11 cellular contexts compared by ENCODE assay signal in genomic region chr2:15732341-15733077, GRCh38.
DNase-seq lines count a peak whose midpoint lies in the region; ATAC-seq, FAIRE-seq and TF ChIP-seq lines count a peak whose summit lies in the region.
"Had no signal": no experiment of that assay in that cellular context is flagged by ENCODE, and none has a peak within 500 bp of the region (broad histone marks: within the 10 kb centered on the region; RNA-seq: fewer than 3 reads in every experiment).

No MANE protein-coding gene starts in this region.

- no peaks in the 10 kb centered on the region for H3K9me3 ChIP-seq in HEK293 (ENCODE audit: control insufficient read depth, insufficient read depth, low read depth, low read length)

- DNase-seq in myocyte (ENCODE audit: low read depth) (peak; percentile 36), RCC 7860 (ENCODE audit: low spot score) (no peak), AG08395 (ENCODE audit: low spot score) (no peak), T-helper 2 cell (no peak), hepatic stellate cell (ENCODE audit: low spot score) (no peak)

- peaks cover 17% of the 10 kb centered on the region for H3K4me1 ChIP-seq in HEK293 (ENCODE audit: control insufficient read depth, insufficient read depth, low read length)

- TF ChIP-seq CTCF in HEK293 (tag by site-specific recombination; IDR thresholded peaks at IDR 0.05): no peak

- POLR2A ChIA-PET in HEK293 (lab: Yijun Ruan, JAX): no interaction called here

- no peak overlapping the region for H3K4me3 ChIP-seq in HEK293 (ENCODE audit: low read depth, low read length)
- H3K4me3 ChIP-seq: lung had no signal

- ATAC-seq in GM18870 (IDR thresholded peaks at IDR 0.05; ENCODE audit: unreplicated experiment) (peak; percentile 94), HG03520 (IDR thresholded peaks at IDR 0.05; ENCODE audit: unreplicated experiment) (peak; percentile 97)

- FAIRE-seq in RCC 7860 (lab: Jason Lieb, UNC): no peak
- FAIRE-seq: endothelial cell of umbilical vein, urothelium cell line had no signal

- no peaks in the 10 kb centered on the region for H3K36me3 ChIP-seq in HEK293 (ENCODE audit: control insufficient read depth in 2 of 2, insufficient read depth in 1 of 2, low read length in 2 of 2)

- H3K27ac ChIP-seq in HEK293 (ENCODE audit: extremely low read depth, low read depth, low read length): no peak overlapping the region

- CTCF ChIA-PET in HEK293 (lab: Yijun Ruan, JAX): interaction anchor here (1.0 kb wide), 1 partner anchor 93 kb away, joined by 4 read pairs; no protein-coding TSS in a partner anchor

TF ChIP-seq in HEK293, 187 proteins besides CTCF, POLR2A, EP300 and RAD21 (continues in another document):
- no peak for TF ChIP-seq ZNF548 (tag by site-specific recombination; IDR thresholded peaks at IDR 0.05)
- no peak for TF ChIP-seq ZNF223 (tag by site-specific recombination; IDR thresholded peaks at IDR 0.05)
- TF ChIP-seq ZIC2 (tag by site-specific recombination; IDR thresholded peaks at IDR 0.05): no peak
- TF ChIP-seq ZNF843 (tag by site-specific recombination; IDR thresholded peaks at IDR 0.05): no peak
- peak; percentile 56; the same call in 1 of the 2 replicates for TF ChIP-seq ZNF629 (tag by site-specific recombination; IDR thresholded peaks at IDR 0.05)
- TF ChIP-seq ZNF2 (tag by site-specific recombination; IDR thresholded peaks at IDR 0.05): no peak
- TF ChIP-seq ZSCAN23 (tag by site-specific recombination; IDR thresholded peaks at IDR 0.05): no peak
- TF ChIP-seq ZNF398 (tag by site-specific recombination; IDR thresholded peaks at IDR 0.05): peak; percentile 56
- TF ChIP-seq ZNF626 (tag by site-specific recombination; IDR thresholded peaks at IDR 0.05): no peak
- no peak for TF ChIP-seq MEIS1 (CRISPR knock-in tag; IDR thresholded peaks at IDR 0.05; ENCODE audit: borderline replicate concordance)
- TF ChIP-seq ZNF335 (tag by site-specific recombination; conservative IDR thresholded peaks at IDR 0.05): peak; percentile 33; the same call in 1 of the 2 replicates
- no peak for TF ChIP-seq ZNF354C (tag by site-specific recombination; IDR thresholded peaks at IDR 0.05; ENCODE audit: borderline replicate concordance, low read depth)
- TF ChIP-seq ATF2 (tag by site-specific recombination; IDR thresholded peaks at IDR 0.05; ENCODE audit: low read depth): peak; percentile 16; the same call in 1 of the 2 replicates
- no peak for TF ChIP-seq ZBTB1 (tag by site-specific recombination; IDR thresholded peaks at IDR 0.05)
- 0 out of 2 replicates have a peak, but pooled peaks have one; percentile 33 for TF ChIP-seq PATZ1 (tag by site-specific recombination; IDR thresholded peaks at IDR 0.05)
- no peak for TF ChIP-seq GLIS1 (tag by site-specific recombination; IDR thresholded peaks at IDR 0.05)
- TF ChIP-seq MYNN (tag by site-specific recombination; IDR thresholded peaks at IDR 0.05; ENCODE audit: borderline replicate concordance): no peak
- peak; percentile 72 for TF ChIP-seq PRDM4 (tag by site-specific recombination; IDR thresholded peaks at IDR 0.05)
- no peak for TF ChIP-seq ZNF600 (tag by site-specific recombination; IDR thresholded peaks at IDR 0.05)
- TF ChIP-seq ZNF645 (tag by site-specific recombination; IDR thresholded peaks at IDR 0.05): no peak
- TF ChIP-seq ZNF555 (tag by site-specific recombination; conservative IDR thresholded peaks at IDR 0.05): no peak
- no peak for TF ChIP-seq ZNF132 (tag by site-specific recombination; IDR thresholded peaks at IDR 0.05; ENCODE audit: borderline replicate concordance)
- no peak for TF ChIP-seq WT1 (tag by site-specific recombination; IDR thresholded peaks at IDR 0.05)
- no peak for TF ChIP-seq ZNF26 (tag by site-specific recombination; IDR thresholded peaks at IDR 0.05)
- no peak for TF ChIP-seq PRDM1 (tag by site-specific recombination; IDR thresholded peaks at IDR 0.05)
